1 cellular context compared by ENCODE assay signal in genomic region chr19:4007021-4007835, GRCh38.
TF ChIP-seq lines count a peak whose summit lies in the region.

PIAS4 (plus strand) TSS chr19:4007736; CDS start chr19:4007761, 25 bp downstream.

TF ChIP-seq in GM12878, 131 proteins besides CTCF, POLR2A, EP300 and RAD21 (continued from another document and continues in another):
- peak; percentile 91 for TF ChIP-seq USF2 (IDR thresholded peaks at IDR 0.05; ENCODE audit: borderline replicate concordance, low read depth, low read length)
- no peak for TF ChIP-seq MYC (IDR thresholded peaks at IDR 0.05; ENCODE audit: insufficient read depth, insufficient read length, insufficient replicate concordance, low read length, severe bottlenecking)
- TF ChIP-seq HCFC1 (IDR thresholded peaks at IDR 0.05; ENCODE audit: low read length): peak; percentile 45; the same call in 1 of the 2 replicates
- TF ChIP-seq NR2C1 (IDR thresholded peaks at IDR 0.05): peak; percentile 30
- TF ChIP-seq RBBP5 (conservative IDR thresholded peaks at IDR 0.05): no peak
- TF ChIP-seq EED (IDR thresholded peaks at IDR 0.05; ENCODE audit: low read depth): no peak
- TF ChIP-seq IRF5 (IDR thresholded peaks at IDR 0.05; ENCODE audit: borderline replicate concordance): no peak
- TF ChIP-seq RUNX3 (IDR thresholded peaks at IDR 0.05; ENCODE audit: low read length): no peak
- TF ChIP-seq PBX3 (IDR thresholded peaks at IDR 0.05; ENCODE audit: insufficient replicate concordance, low read depth, low read length): no peak
- no peak for TF ChIP-seq ESRRA (IDR thresholded peaks at IDR 0.05; ENCODE audit: low read length)
- TF ChIP-seq ATF3 (IDR thresholded peaks at IDR 0.05; ENCODE audit: borderline replicate concordance, extremely low read depth, low read depth, low read length): peak; percentile 71; the same call in 1 of the 2 replicates
- peak; percentile 38 for TF ChIP-seq ZNF687 (IDR thresholded peaks at IDR 0.05)
- no peak for TF ChIP-seq ZZZ3 (IDR thresholded peaks at IDR 0.05; ENCODE audit: control insufficient read depth, insufficient read length, low read depth)
- TF ChIP-seq RFX5 (IDR thresholded peaks at IDR 0.05; ENCODE audit: low read depth, low read length): no peak
- peak; percentile 97 for TF ChIP-seq YY1 (IDR thresholded peaks at IDR 0.05; ENCODE audit: low read depth, low read length)
- TF ChIP-seq E2F8 (IDR thresholded peaks at IDR 0.05; ENCODE audit: low read depth, partially characterized antibody): no peak
- TF ChIP-seq MEF2B (IDR thresholded peaks at IDR 0.05; ENCODE audit: partially characterized antibody, poor library complexity, severe bottlenecking): peak; percentile 62
- TF ChIP-seq NRF1 (conservative IDR thresholded peaks at IDR 0.05; ENCODE audit: low read depth, low read length): peak; percentile 86
- no peak for TF ChIP-seq JUNB (IDR thresholded peaks at IDR 0.05)
- TF ChIP-seq SMC3 (IDR thresholded peaks at IDR 0.05; ENCODE audit: borderline replicate concordance, low read length): no peak
- peak; percentile 90; the same call in 1 of the 2 replicates for TF ChIP-seq TAF1 (IDR thresholded peaks at IDR 0.05; ENCODE audit: borderline replicate concordance, low read depth, low read length)
- TF ChIP-seq HDGF (IDR thresholded peaks at IDR 0.05): no peak
- TF ChIP-seq CREM (IDR thresholded peaks at IDR 0.05; ENCODE audit: low read depth): peak; percentile 45; the same call in 1 of the 2 replicates
- no peak for TF ChIP-seq TCF7 (IDR thresholded peaks at IDR 0.05; ENCODE audit: borderline replicate concordance)
- TF ChIP-seq CBX3 (IDR thresholded peaks at IDR 0.05; ENCODE audit: borderline replicate concordance, low read depth): no peak
- no peak for TF ChIP-seq BCL11A (IDR thresholded peaks at IDR 0.05; ENCODE audit: low read depth, low read length)
- no peak for TF ChIP-seq PML (IDR thresholded peaks at IDR 0.05; ENCODE audit: low read length)
- peak; percentile 67 for TF ChIP-seq BACH1 (IDR thresholded peaks at IDR 0.05; ENCODE audit: borderline replicate concordance)
- no peak for TF ChIP-seq ZBED1 (IDR thresholded peaks at IDR 0.05; ENCODE audit: borderline replicate concordance)
- TF ChIP-seq MAX (IDR thresholded peaks at IDR 0.05; ENCODE audit: low read depth, low read length): peak; percentile 82
- no peak; the same call in 1 of the 2 replicates for TF ChIP-seq STAT1 (conservative IDR thresholded peaks at IDR 0.05)
- no peak for TF ChIP-seq SKIL (IDR thresholded peaks at IDR 0.05; ENCODE audit: low read depth, poor library complexity, severe bottlenecking)
- TF ChIP-seq CREB1 (IDR thresholded peaks at IDR 0.05; ENCODE audit: low read depth): peak; percentile 51; the same call in 1 of the 2 replicates
- TF ChIP-seq KAT2A (conservative IDR thresholded peaks at IDR 0.05; ENCODE audit: control insufficient read depth, low read depth, low read length): no peak
- peak; percentile 94 for TF ChIP-seq LARP7 (IDR thresholded peaks at IDR 0.05)
- 0 out of 2 replicates have a peak, but pooled peaks have one; percentile 80 for TF ChIP-seq RB1 (IDR thresholded peaks at IDR 0.05; ENCODE audit: borderline replicate concordance)
- TF ChIP-seq ETV6 (conservative IDR thresholded peaks at IDR 0.05 in 1 of 2, IDR thresholded peaks at IDR 0.05 in 1 of 2; ENCODE audit: borderline replicate concordance in 1 of 2, low read depth in 1 of 2): no peak
- no peak for TF ChIP-seq CEBPZ (IDR thresholded peaks at IDR 0.05; ENCODE audit: low read depth, low read length)
- TF ChIP-seq IRF4 (IDR thresholded peaks at IDR 0.05; ENCODE audit: low read depth, low read length): no peak
- peak; percentile 82 for TF ChIP-seq NKRF (conservative IDR thresholded peaks at IDR 0.05)
- no peak for TF ChIP-seq ELK1 (IDR thresholded peaks at IDR 0.05; ENCODE audit: low read depth, low read length)
